Comparison of ENCODE assay signal across 10 cellular contexts in the genomic region with DNA sequence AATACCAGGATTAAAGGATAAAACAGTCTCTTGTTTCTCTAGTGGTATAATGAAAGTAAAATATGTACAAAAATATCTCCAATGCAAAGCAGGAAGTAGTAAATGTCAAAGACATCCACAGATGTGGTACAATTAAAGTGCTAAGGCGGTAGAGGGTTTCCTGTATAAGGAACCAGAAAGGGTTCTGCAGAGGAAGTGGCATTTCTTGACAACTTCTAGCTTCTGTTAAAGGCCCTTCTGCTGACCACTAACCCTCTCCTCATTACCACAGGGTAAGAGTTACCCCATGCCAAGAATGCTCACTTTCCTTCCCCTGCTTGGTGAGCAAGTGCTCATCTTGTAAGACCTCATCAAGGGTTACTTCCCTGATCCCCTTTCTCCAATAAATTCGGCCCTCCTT.
DNase-seq lines count a peak whose midpoint lies in the region; ATAC-seq and TF ChIP-seq lines count a peak whose summit lies in the region.
"Had no signal": no experiment of that assay in that cellular context is flagged by ENCODE, and none has a peak within 500 bp of the region (broad histone marks: within the 10 kb centered on the region; RNA-seq: fewer than 3 reads in every experiment).

No MANE protein-coding gene starts in this region.

- no peak for DNase-seq in activated naive CD4-positive, alpha-beta T cell (lab: John Stamatoyannopoulos, UW)
- peak; percentile 6 for DNase-seq in NAMALWA (ENCODE audit: low spot score)
- DNase-seq in activated T-helper 2 cell treated with anti-CD3 and anti-CD28 coated beads, Interferon-gamma antibody, Interleukin-2, Interleukin-4, amounts not matched to agents 10 μg/mL and 5 μg/mL and 100 μg/mL, durations not matched to agents 14 hours and 24 hours and 36 hours (ENCODE audit: low spot score) = peak; percentile 33
- no peak for DNase-seq in uterus
- DNase-seq in NCI-H446 (lab: John Stamatoyannopoulos, UW) = no peak
- DNase-seq: body of pancreas, WERI-Rb-1 had no signal

- H3K9me3 ChIP-seq in uterus = no peaks in the 10 kb centered on the region
- H3K9me3 ChIP-seq: body of pancreas had no signal

- no peaks in the 10 kb centered on the region for H3K4me1 ChIP-seq in uterus
- H3K4me1 ChIP-seq: body of pancreas had no signal

- peaks cover 45% of the 10 kb centered on the region for H3K4me1 Mint-ChIP-seq in activated naive CD4-positive, alpha-beta T cell treated with anti-CD3 and anti-CD28 coated beads, Interleukin-2, amount 50 U/mL, for 24 hours
- H3K4me1 Mint-ChIP-seq in activated T-helper 2 cell treated with anti-CD3 and anti-CD28 coated beads, Interferon-gamma antibody, Interleukin-2, Interleukin-4, amounts not matched to agents 10 μg/mL and 5 μg/mL and 100 μg/mL, durations not matched to agents 14 hours and 24 hours and 36 hours (ENCODE audit: low read depth) = peaks cover 30% of the 10 kb centered on the region

- H3K27me3 Mint-ChIP-seq in activated naive CD4-positive, alpha-beta T cell treated with anti-CD3 and anti-CD28 coated beads, Interleukin-2, amount 50 U/mL, for 24 hours = peaks cover 2% of the 10 kb centered on the region
- no peaks in the 10 kb centered on the region for H3K27me3 Mint-ChIP-seq in activated T-helper 2 cell treated with anti-CD3 and anti-CD28 coated beads, Interferon-gamma antibody, Interleukin-2, Interleukin-4, amounts not matched to agents 10 μg/mL and 5 μg/mL and 100 μg/mL, durations not matched to agents 14 hours and 24 hours and 36 hours (ENCODE audit: low read depth)

- H3K4me3 ChIP-seq in uterus = no peak overlapping the region
- H3K4me3 ChIP-seq: body of pancreas had no signal

- no peak for ATAC-seq in GM19324 (IDR thresholded peaks at IDR 0.05; ENCODE audit: low FRiP score, unreplicated experiment)
- no peak for ATAC-seq in GM18520 (IDR thresholded peaks at IDR 0.05; ENCODE audit: unreplicated experiment)
- ATAC-seq: body of pancreas had no signal

- intact Hi-C loops in activated T-helper 2 cell treated with anti-CD3 and anti-CD28 coated beads, Interferon-gamma antibody, Interleukin-2, Interleukin-4, amounts not matched to agents 10 μg/mL and 5 μg/mL and 100 μg/mL, durations not matched to agents 14 hours and 24 hours and 36 hours (cut with micrococcal nuclease) = loop anchor here (2.0 to 5.0 kb wide), 3 partner anchors 55 to 550 kb away; no protein-coding TSS in a partner anchor
- intact Hi-C loops in uterus (cut with DNase I; ENCODE audit: low total_unique reads) = no loop called here

- H3K36me3 ChIP-seq in uterus = no peaks in the 10 kb centered on the region
- H3K36me3 ChIP-seq: WERI-Rb-1 had no signal

- H3K36me3 Mint-ChIP-seq in activated naive CD4-positive, alpha-beta T cell treated with anti-CD3 and anti-CD28 coated beads, Interleukin-2, amount 50 U/mL, for 24 hours = peaks cover 5% of the 10 kb centered on the region
- peaks cover 16% of the 10 kb centered on the region for H3K36me3 Mint-ChIP-seq in activated T-helper 2 cell treated with anti-CD3 and anti-CD28 coated beads, Interferon-gamma antibody, Interleukin-2, Interleukin-4, amounts not matched to agents 10 μg/mL and 5 μg/mL and 100 μg/mL, durations not matched to agents 14 hours and 24 hours and 36 hours (ENCODE audit: low read depth)

- H3K27me3 ChIP-seq in uterus = no peaks in the 10 kb centered on the region
- H3K27me3 ChIP-seq: body of pancreas had no signal

- no peak for TF ChIP-seq CTCF in uterus (IDR thresholded peaks at IDR 0.05)

- no peak for TF ChIP-seq POLR2A in uterus (IDR thresholded peaks at IDR 0.05)

- peak overlapping the region; percentile 1 to 16 for H3K27ac ChIP-seq in uterus
- H3K27ac ChIP-seq: body of pancreas, WERI-Rb-1 had no signal

- H3K27ac Mint-ChIP-seq in activated naive CD4-positive, alpha-beta T cell treated with anti-CD3 and anti-CD28 coated beads, Interleukin-2, amount 50 U/mL, for 24 hours = no peak overlapping the region
- peak overlapping the region; percentile 64 for H3K27ac Mint-ChIP-seq in activated T-helper 2 cell treated with anti-CD3 and anti-CD28 coated beads, Interferon-gamma antibody, Interleukin-2, Interleukin-4, amounts not matched to agents 10 μg/mL and 5 μg/mL and 100 μg/mL, durations not matched to agents 14 hours and 24 hours and 36 hours

- H3K4me3 Mint-ChIP-seq in activated naive CD4-positive, alpha-beta T cell treated with anti-CD3 and anti-CD28 coated beads, Interleukin-2, amount 50 U/mL, for 24 hours = peak overlapping the region; percentile 67
- peak overlapping the region; percentile 4 for H3K4me3 Mint-ChIP-seq in activated T-helper 2 cell treated with anti-CD3 and anti-CD28 coated beads, Interferon-gamma antibody, Interleukin-2, Interleukin-4, amounts not matched to agents 10 μg/mL and 5 μg/mL and 100 μg/mL, durations not matched to agents 14 hours and 24 hours and 36 hours (ENCODE audit: low read depth)

- no peaks in the 10 kb centered on the region for H3K9me3 Mint-ChIP-seq in activated naive CD4-positive, alpha-beta T cell treated with anti-CD3 and anti-CD28 coated beads, Interleukin-2, amount 50 U/mL, for 24 hours
- peaks cover 14% of the 10 kb centered on the region for H3K9me3 Mint-ChIP-seq in activated T-helper 2 cell treated with anti-CD3 and anti-CD28 coated beads, Interferon-gamma antibody, Interleukin-2, Interleukin-4, amounts not matched to agents 10 μg/mL and 5 μg/mL and 100 μg/mL, durations not matched to agents 14 hours and 24 hours and 36 hours

Comparison
In these comparisons a context has a peak if more than half of its experiments do, and no peak if none do; other contexts are left out.
1. DNase-seq: peak in NAMALWA (single experiment) and activated T-helper 2 cell treated with anti-CD3 and anti-CD28 coated beads, Interferon-gamma antibody, Interleukin-2, Interleukin-4, amounts not matched to agents 10 μg/mL and 5 μg/mL and 100 μg/mL, durations not matched to agents 14 hours and 24 hours and 36 hours (single experiment); none in activated naive CD4-positive, alpha-beta T cell (0 of 4), uterus (0 of 2) and NCI-H446 (0 of 2).